ENCODE assay signal across 30 cellular contexts in genomic region chr4:186876961-186877626, GRCh38.
"Had no signal": no experiment of that assay in that cellular context is flagged by ENCODE, and none has a peak within 500 bp of the region (broad histone marks: within the 10 kb centered on the region; RNA-seq: fewer than 3 reads in every experiment).

No MANE protein-coding gene starts in this region.

- H3K4me1 ChIP-seq: left lung, lower lobe of right lung, neural progenitor cell, parathyroid adenoma, psoas muscle, right atrium auricular region, right lobe of liver, tibial nerve, vagina had no signal

- H3K9ac ChIP-seq: neural progenitor cell, parathyroid adenoma had no signal

- FAIRE-seq: islet of Langerhans, kidney had no signal

- ATAC-seq: left colon; left lung; lower lobe of right lung; psoas muscle; stimulated activated memory B cell treated with anti-CD40 and anti-IgM and Interleukin-4, amounts not matched to agents 10 μg/mL and 1 μg/mL and 100 μg/mL, for 72 hours; stimulated activated naive CD8-positive, alpha-beta T cell treated with anti-CD3 and anti-CD28 coated beads, Interleukin-15, amount 100 ng/mL, for 72 hours had no signal

- H3K79me2 ChIP-seq: parathyroid adenoma had no signal

- H3K9me3 ChIP-seq: lower lobe of right lung, neutrophil, psoas muscle, vagina had no signal

- DNase-seq: hypothalamus; immature natural killer cell; kidney; left colon; left lung; lower lobe of right lung; mammary epithelial cell; mesenchymal stem cell; naive B cell; natural killer cell; nephron progenitor cell; occipital lobe; psoas muscle; right lobe of liver; stimulated activated CD4-positive, alpha-beta T cell treated with anti-CD3 and anti-CD28 coated beads, Interleukin-1b, Interleukin-23, amount 100 ng/mL, for 48 hours; stimulated activated CD4-positive, alpha-beta T cell treated with anti-CD3 and anti-CD28 coated beads, Interleukin-2, amount 100 ng/mL, for 48 hours; stimulated activated CD4-positive, alpha-beta T cell treated with anti-CD3 and anti-CD28 coated beads, Interleukin-4, amount 100 ng/mL, for 4 hours; stimulated activated CD8-positive, alpha-beta memory T cell treated with anti-CD3 and anti-CD28 coated beads, Interleukin-4, amount 100 ng/mL, for 48 hours; stimulated activated naive CD4-positive, alpha-beta T cell treated with Interleukin-2 at 50 U/mL for 16 hours; stimulated activated naive CD8-positive, alpha-beta T cell treated with anti-CD3 and anti-CD28 coated beads, Interleukin-15, amount 100 ng/mL, for 72 hours; substantia nigra had no signal

- H3K27ac ChIP-seq: left lung, lower lobe of right lung, neural progenitor cell, neutrophil, parathyroid adenoma, psoas muscle, right atrium auricular region, right lobe of liver, tibial nerve, vagina had no signal

- H2AFZ ChIP-seq: neural progenitor cell, parathyroid adenoma had no signal

- H3K4me2 ChIP-seq: neural progenitor cell, smooth muscle cell had no signal

- H3K27me3 ChIP-seq: left lung, neural progenitor cell, neutrophil, right atrium auricular region, right lobe of liver, tibial nerve, vagina had no signal

- H3K36me3 ChIP-seq: left lung, lower lobe of right lung, neural progenitor cell, neutrophil, right atrium auricular region, right lobe of liver, tibial nerve, vagina had no signal

- H3K4me3 ChIP-seq: left lung, lower lobe of right lung, neural progenitor cell, psoas muscle, right atrium auricular region, right lobe of liver, smooth muscle cell, tibial nerve, vagina had no signal
